ENCODE assay signal across 15 cellular contexts in genomic region chr17:75614006-75614405, GRCh38. TPM values are rescaled to one million over a fixed set of nuclear protein-coding genes. Genes with fewer than 3 reads are reported as not detected.
A peak's percentile ranks its signal among the peaks of the same experiment; 100 is the strongest.
DNase-seq lines count a peak whose midpoint lies in the region; ATAC-seq, FAIRE-seq and TF ChIP-seq lines count a peak whose summit lies in the region.
"Had no signal": no experiment of that assay in that cellular context is flagged by ENCODE, and none has a peak within 500 bp of the region (broad histone marks: within the 10 kb centered on the region; RNA-seq: fewer than 3 reads in every experiment).

No MANE protein-coding gene starts in this region.

- peaks cover 45% of the 10 kb centered on the region for H3K4me1 ChIP-seq in HepG2 (ENCODE audit: insufficient read depth, low read length)
- H3K4me1 ChIP-seq in right lobe of liver, result peaks cover 0 to 12% (median 4%) of the 10 kb centered on the region in 4 donors
- H3K4me1 ChIP-seq: parathyroid adenoma had no signal

- H3K4me3 ChIP-seq in HepG2 (replicated peaks in 1 of 3; ENCODE audit: insufficient read depth in 1 of 3, low read depth in 2 of 3, low read length in 3 of 3), result no peak overlapping the region
- no peak overlapping the region for H3K4me3 ChIP-seq in right lobe of liver
- H3K4me3 ChIP-seq in cardiac fibroblast (replicated peaks in 1 of 2; ENCODE audit: low read depth in 2 of 2, low read length in 2 of 2), result no peak overlapping the region
- H3K4me3 ChIP-seq: thoracic aorta had no signal

- no peaks in the 10 kb centered on the region for H3K79me2 ChIP-seq in HepG2 (ENCODE audit: insufficient read depth, low read length)
- H3K79me2 ChIP-seq: parathyroid adenoma had no signal

- CTCF ChIA-PET in HepG2 (lab: Yijun Ruan, JAX; ENCODE audit: low intra/inter-chr PET ratio, low total read pairs), result interaction anchor here (2.5 kb wide), 1 partner anchor 13 kb away, joined by 18 read pairs; no protein-coding TSS in a partner anchor

- TF ChIP-seq POLR2A in HepG2 (IDR thresholded peaks at IDR 0.05; ENCODE audit: insufficient read depth in 1 of 2, low read depth in 2 of 2, low read length in 2 of 2) (no peak), right lobe of liver (IDR thresholded peaks at IDR 0.05) (no peak)

- peak; percentile 60 for TF ChIP-seq RAD21 in HepG2 (CRISPR knock-in tag; IDR thresholded peaks at IDR 0.05)

- no peak for FAIRE-seq in HepG2 (lab: Jason Lieb, UNC)
- FAIRE-seq: frontal cortex had no signal

- H3K36me3 ChIP-seq in HepG2 (replicated peaks in 1 of 2; ENCODE audit: control insufficient read depth in 1 of 2, insufficient read depth in 2 of 2, low read length in 2 of 2) (no peaks in the 10 kb centered on the region), right lobe of liver (peaks cover 0 to 13% (median 0%) of the 10 kb centered on the region in 4 donors)

- H4K20me1 ChIP-seq in HepG2 (ENCODE audit: insufficient read depth, low read length), result no peaks in the 10 kb centered on the region

- H3K27ac ChIP-seq in HepG2 (ENCODE audit: extremely low read length, insufficient read depth, low read length) (no peak overlapping the region), right lobe of liver (no peak overlapping the region)
- H3K27ac ChIP-seq: parathyroid adenoma, thoracic aorta had no signal

- H3K4me3 Mint-ChIP-seq in stimulated activated memory B cell treated with anti-CD40 and anti-IgM and Interleukin-4, amounts not matched to agents 10 μg/mL and 1 μg/mL and 100 μg/mL, for 72 hours, result no peak overlapping the region
- H3K4me3 Mint-ChIP-seq in activated T-helper 1 cell treated with anti-CD3 and anti-CD28 coated beads, Interleukin-12 subunit alpha, Interleukin-12 subunit beta, Interleukin-2, Interleukin-4 antibody, amounts not matched to agents 30 ng/mL and 10 ng/mL and 1 ng/mL, durations not matched to agents 14 hours and 24 hours and 36 hours, result no peak overlapping the region
- H3K4me3 Mint-ChIP-seq: activated naive CD4-positive, alpha-beta T cell treated with anti-CD3 and anti-CD28 coated beads, Interleukin-2, amount 50 U/mL, for 24 hours had no signal

- no peak overlapping the region for H2AFZ ChIP-seq in HepG2 (ENCODE audit: low read length)
- H2AFZ ChIP-seq: parathyroid adenoma had no signal

- no TSS peak for BruUV-seq in HepG2 (replicated peaks; lab: Mats Ljungman, UMichigan)

- POLR2A ChIA-PET in HepG2 (lab: Yijun Ruan, JAX), result interaction anchor here (1.1 to 1.8 kb wide), 4 partner anchors 12 to 166 kb away, joined by 3 to 5 read pairs (median 4); no protein-coding TSS in a partner anchor

- in situ Hi-C loops in HepG2 (cut with HindIII; ENCODE audit: extremely low pct_ligation_motif_present, low pct_unique_long_range_greater_than_20kb), result loop anchor here (10.0 kb wide), 1 partner anchor 141 kb away; no protein-coding TSS in a partner anchor

- ATAC-seq in HepG2 (peak; percentile 62), right lobe of liver (no peak), GM18861 (IDR thresholded peaks at IDR 0.05; ENCODE audit: unreplicated experiment) (no peak)
- peak; percentile 21 for ATAC-seq in stimulated activated memory B cell treated with anti-CD40 and anti-IgM and Interleukin-4, amounts not matched to agents 10 μg/mL and 1 μg/mL and 100 μg/mL, for 72 hours

- intact Hi-C loops in HepG2 (cut with micrococcal nuclease; ENCODE audit: unreplicated experiment) (loop anchor here (5.0 kb wide), 1 partner anchor 138 kb away; no protein-coding TSS in a partner anchor), right lobe of liver (cut with DNase I) (no loop called here)
- intact Hi-C loops in activated T-helper 1 cell treated with anti-CD3 and anti-CD28 coated beads, Interleukin-12 subunit alpha, Interleukin-12 subunit beta, Interleukin-2, Interleukin-4 antibody, amounts not matched to agents 30 ng/mL and 10 ng/mL and 1 ng/mL, durations not matched to agents 14 hours and 24 hours and 36 hours (cut with micrococcal nuclease), result no loop called here

- H3K9me3 Mint-ChIP-seq in stimulated activated memory B cell treated with anti-CD40 and anti-IgM and Interleukin-4, amounts not matched to agents 10 μg/mL and 1 μg/mL and 100 μg/mL, for 72 hours, result no peaks in the 10 kb centered on the region
- no peaks in the 10 kb centered on the region for H3K9me3 Mint-ChIP-seq in activated T-helper 1 cell treated with anti-CD3 and anti-CD28 coated beads, Interleukin-12 subunit alpha, Interleukin-12 subunit beta, Interleukin-2, Interleukin-4 antibody, amounts not matched to agents 30 ng/mL and 10 ng/mL and 1 ng/mL, durations not matched to agents 14 hours and 24 hours and 36 hours
- H3K9me3 Mint-ChIP-seq: activated naive CD4-positive, alpha-beta T cell treated with anti-CD3 and anti-CD28 coated beads, Interleukin-2, amount 50 U/mL, for 24 hours had no signal

- DNase-seq in HepG2 (ENCODE audit: low spot score), result no peak
- DNase-seq in right lobe of liver, result no peak
- peak; percentile 37 for DNase-seq in NAMALWA (ENCODE audit: low spot score)
- no peak for DNase-seq in cardiac fibroblast (ENCODE audit: low read depth in 2 of 2)
- no peak for DNase-seq in NCI-H748 treated with DMSO at 0.1 percent for 48 hours (lab: John Stamatoyannopoulos, UW)
- no peak for DNase-seq in activated T-helper 1 cell treated with anti-CD3 and anti-CD28 coated beads, Interleukin-12 subunit alpha, Interleukin-12 subunit beta, Interleukin-2, Interleukin-4 antibody, amounts not matched to agents 30 ng/mL and 10 ng/mL and 1 ng/mL, durations not matched to agents 14 hours and 24 hours and 36 hours (ENCODE audit: low spot score)
- DNase-seq: DMS79; NCI-H2081 treated with DMSO at 0.1 percent for 48 hours; NK-92 treated with Interleukin-12 subunit alpha and Interleukin-12 subunit beta, amount 100 ng/mL, for 24 hours had no signal

- no peak overlapping the region for H3K4me2 ChIP-seq in HepG2 (ENCODE audit: low read depth, low read length)

- no peak overlapping the region for H3K9ac ChIP-seq in HepG2 (ENCODE audit: insufficient read depth, low read depth, low read length)
- H3K9ac ChIP-seq: parathyroid adenoma had no signal

- no peaks in the 10 kb centered on the region; a peak in 1 of 5 replicates for H3K27me3 ChIP-seq in HepG2 (ENCODE audit: control insufficient read depth in 1 of 2, insufficient read depth in 2 of 2, low read length in 2 of 2)
- no peaks in the 10 kb centered on the region for H3K27me3 ChIP-seq in right lobe of liver

- H3K4me1 Mint-ChIP-seq in stimulated activated memory B cell treated with anti-CD40 and anti-IgM and Interleukin-4, amounts not matched to agents 10 μg/mL and 1 μg/mL and 100 μg/mL, for 72 hours, result peaks cover 8% of the 10 kb centered on the region
- H3K4me1 Mint-ChIP-seq in activated T-helper 1 cell treated with anti-CD3 and anti-CD28 coated beads, Interleukin-12 subunit alpha, Interleukin-12 subunit beta, Interleukin-2, Interleukin-4 antibody, amounts not matched to agents 30 ng/mL and 10 ng/mL and 1 ng/mL, durations not matched to agents 14 hours and 24 hours and 36 hours (ENCODE audit: low read depth), result no peaks in the 10 kb centered on the region
- H3K4me1 Mint-ChIP-seq: activated naive CD4-positive, alpha-beta T cell treated with anti-CD3 and anti-CD28 coated beads, Interleukin-2, amount 50 U/mL, for 24 hours had no signal

- TF ChIP-seq EP300 in HepG2 (IDR thresholded peaks at IDR 0.05; ENCODE audit: low read depth in 2 of 2, low read length in 2 of 2) (no peak), HepG2 (CRISPR knock-in tag; IDR thresholded peaks at IDR 0.05; ENCODE audit: borderline replicate concordance) (no peak)

- H3K9me3 ChIP-seq in HepG2 (ENCODE audit: low read length) (no peaks in the 10 kb centered on the region), right lobe of liver (no peaks in the 10 kb centered on the region)
- H3K9me3 ChIP-seq: thoracic aorta had no signal

- H3K36me3 Mint-ChIP-seq in stimulated activated memory B cell treated with anti-CD40 and anti-IgM and Interleukin-4, amounts not matched to agents 10 μg/mL and 1 μg/mL and 100 μg/mL, for 72 hours, result no peaks in the 10 kb centered on the region
- H3K36me3 Mint-ChIP-seq in activated T-helper 1 cell treated with anti-CD3 and anti-CD28 coated beads, Interleukin-12 subunit alpha, Interleukin-12 subunit beta, Interleukin-2, Interleukin-4 antibody, amounts not matched to agents 30 ng/mL and 10 ng/mL and 1 ng/mL, durations not matched to agents 14 hours and 24 hours and 36 hours (ENCODE audit: low read depth), result no peaks in the 10 kb centered on the region
- H3K36me3 Mint-ChIP-seq: activated naive CD4-positive, alpha-beta T cell treated with anti-CD3 and anti-CD28 coated beads, Interleukin-2, amount 50 U/mL, for 24 hours had no signal

- TF ChIP-seq CTCF in HepG2 (CRISPR knock-in tag; IDR thresholded peaks at IDR 0.05) (peak; percentile 78), right lobe of liver (IDR thresholded peaks at IDR 0.05) (no peak), cardiac fibroblast (IDR thresholded peaks at IDR 0.05; ENCODE audit: low read depth, low read length) (peak; percentile 15)

- no peak overlapping the region for H3K27ac Mint-ChIP-seq in stimulated activated memory B cell treated with anti-CD40 and anti-IgM and Interleukin-4, amounts not matched to agents 10 μg/mL and 1 μg/mL and 100 μg/mL, for 72 hours
- H3K27ac Mint-ChIP-seq in activated T-helper 1 cell treated with anti-CD3 and anti-CD28 coated beads, Interleukin-12 subunit alpha, Interleukin-12 subunit beta, Interleukin-2, Interleukin-4 antibody, amounts not matched to agents 30 ng/mL and 10 ng/mL and 1 ng/mL, durations not matched to agents 14 hours and 24 hours and 36 hours, result no peak overlapping the region
- H3K27ac Mint-ChIP-seq: activated naive CD4-positive, alpha-beta T cell treated with anti-CD3 and anti-CD28 coated beads, Interleukin-2, amount 50 U/mL, for 24 hours had no signal

- no peaks in the 10 kb centered on the region for H3K27me3 Mint-ChIP-seq in stimulated activated memory B cell treated with anti-CD40 and anti-IgM and Interleukin-4, amounts not matched to agents 10 μg/mL and 1 μg/mL and 100 μg/mL, for 72 hours
- no peaks in the 10 kb centered on the region for H3K27me3 Mint-ChIP-seq in activated T-helper 1 cell treated with anti-CD3 and anti-CD28 coated beads, Interleukin-12 subunit alpha, Interleukin-12 subunit beta, Interleukin-2, Interleukin-4 antibody, amounts not matched to agents 30 ng/mL and 10 ng/mL and 1 ng/mL, durations not matched to agents 14 hours and 24 hours and 36 hours (ENCODE audit: insufficient read depth)
- H3K27me3 Mint-ChIP-seq: activated naive CD4-positive, alpha-beta T cell treated with anti-CD3 and anti-CD28 coated beads, Interleukin-2, amount 50 U/mL, for 24 hours had no signal

- WGBS in HepG2 (ENCODE audit: low lambda C conversion rate), result 72% methylated on average over 9 of the region's 12 CpGs
- WGBS in right lobe of liver (ENCODE audit: insufficient coverage, low coverage, low lambda C conversion rate, missing lambda C conversion rate), result no CpG with 5 or more reads among the region's 12 CpGs

RNA-seq across cellular contexts. Expression of gene SMIM5, which starts 19.2 kb away (rescaled TPM):
- total RNA-seq in HepG2 (2016; rRNA removed; fragmentation: Illumina TruSeq; extraction: Trizol), result not detected in 2 replicates
- not detected in 2 replicates for total RNA-seq in HepG2 (2016; cell fraction: cytosol; rRNA removed; fragmentation: Illumina TruSeq; extraction: Trizol; ENCODE audit: low read depth)
- 0.09 TPM in 1 of 2 replicates, not detected in the other for total RNA-seq in HepG2 (2016; cell fraction: insoluble cytoplasmic fraction; rRNA removed; fragmentation: Illumina TruSeq; extraction: Trizol)
- total RNA-seq in HepG2 (2016; cell fraction: membrane; rRNA removed; fragmentation: Illumina TruSeq; extraction: Trizol), result not detected in 2 replicates
- total RNA-seq in HepG2 (2016; cell fraction: nucleus; rRNA removed; fragmentation: Illumina TruSeq; extraction: Trizol), result not detected in 2 replicates
- 0.05 TPM in 1 of 2 replicates, not detected in the other for polyA plus RNA-seq in HepG2 (2011; rRNA removed)
- 0.05 TPM in 1 of 2 replicates, not detected in the other for polyA plus RNA-seq in HepG2 (2011; cell fraction: cytosol; rRNA removed)
- 0.35 and 0.80 TPM in 2 replicates for polyA plus RNA-seq in HepG2 (2011; cell fraction: nucleus; rRNA removed)
- 0.20 and 0.48 TPM in 2 replicates for polyA plus RNA-seq in HepG2 (2012)
- polyA plus RNA-seq in HepG2 (2016; cell fraction: cytosol; fragmentation: Illumina TruSeq; extraction: Trizol; ENCODE audit: low read depth), result not detected in 2 replicates
- polyA plus RNA-seq in HepG2 (2016; cell fraction: insoluble cytoplasmic fraction; fragmentation: Illumina TruSeq; extraction: Trizol; ENCODE audit: low read depth), result 0.14 TPM in 1 of 2 replicates, not detected in the other
- not detected in 2 replicates for polyA plus RNA-seq in HepG2 (2016; cell fraction: membrane; fragmentation: Illumina TruSeq; extraction: Trizol; ENCODE audit: low read depth)
- polyA plus RNA-seq in HepG2 (2016; cell fraction: nucleus; fragmentation: Illumina TruSeq; extraction: Trizol; ENCODE audit: insufficient read depth, low read depth), result not detected in 2 replicates
- polyA minus RNA-seq in HepG2 (2011; rRNA and poly(A)+ RNA removed; ENCODE audit: low replicate concordance), result not detected in 2 replicates
- not detected in 2 replicates for polyA minus RNA-seq in HepG2 (2011; cell fraction: cytosol; rRNA and poly(A)+ RNA removed)
- 0.26 TPM in 1 of 2 replicates, not detected in the other for polyA minus RNA-seq in HepG2 (2011; cell fraction: nucleus; rRNA and poly(A)+ RNA removed)
- under 1 TPM in 5 of 6 experiments, not detected in 1; 0.06 to 0.78 (median 0.29) TPM for total RNA-seq in right lobe of liver
- total RNA-seq in activated T-helper 1 cell treated with anti-CD3 and anti-CD28 coated beads, Interleukin-12 subunit alpha, Interleukin-12 subunit beta, Interleukin-2, Interleukin-4 antibody, amounts not matched to agents 30 ng/mL and 10 ng/mL and 1 ng/mL, durations not matched to agents 14 hours and 24 hours and 36 hours, result 0.05 TPM in 1 of 2 replicates, not detected in the other

RNA-seq across cellular contexts. Expression of gene MYO15B, which starts 26.4 kb away (rescaled TPM):
- total RNA-seq in HepG2 (2016; rRNA removed; fragmentation: Illumina TruSeq; extraction: Trizol) (1.9 and 2.8 TPM in 2 replicates), right lobe of liver (100 to 1,000 TPM in 1 of 6 experiments, 10 to 100 TPM in 5; 26.4 to 104 (median 52.9) TPM)
- 0.61 and 0.79 TPM in 2 replicates for total RNA-seq in HepG2 (2016; cell fraction: cytosol; rRNA removed; fragmentation: Illumina TruSeq; extraction: Trizol; ENCODE audit: low read depth)
- 1.1 and 2.7 TPM in 2 replicates for total RNA-seq in HepG2 (2016; cell fraction: insoluble cytoplasmic fraction; rRNA removed; fragmentation: Illumina TruSeq; extraction: Trizol)
- 0.83 and 1.2 TPM in 2 replicates for total RNA-seq in HepG2 (2016; cell fraction: membrane; rRNA removed; fragmentation: Illumina TruSeq; extraction: Trizol)
- total RNA-seq in HepG2 (2016; cell fraction: nucleus; rRNA removed; fragmentation: Illumina TruSeq; extraction: Trizol), result 3.0 and 3.8 TPM in 2 replicates
- polyA plus RNA-seq in HepG2 (2011; rRNA removed), result 8.1 and 11.2 TPM in 2 replicates
- 1.6 and 2.5 TPM in 2 replicates for polyA plus RNA-seq in HepG2 (2011; cell fraction: cytosol; rRNA removed)
- 122 and 144 TPM in 2 replicates for polyA plus RNA-seq in HepG2 (2011; cell fraction: nucleus; rRNA removed)
- polyA plus RNA-seq in HepG2 (2012), result 9.5 and 12.7 TPM in 2 replicates
- 0.53 and 1.00 TPM in 2 replicates for polyA plus RNA-seq in HepG2 (2016; cell fraction: cytosol; fragmentation: Illumina TruSeq; extraction: Trizol; ENCODE audit: low read depth)
- 0.63 and 1.4 TPM in 2 replicates for polyA plus RNA-seq in HepG2 (2016; cell fraction: insoluble cytoplasmic fraction; fragmentation: Illumina TruSeq; extraction: Trizol; ENCODE audit: low read depth)
- 0.49 and 0.86 TPM in 2 replicates for polyA plus RNA-seq in HepG2 (2016; cell fraction: membrane; fragmentation: Illumina TruSeq; extraction: Trizol; ENCODE audit: low read depth)
- polyA plus RNA-seq in HepG2 (2016; cell fraction: nucleus; fragmentation: Illumina TruSeq; extraction: Trizol; ENCODE audit: insufficient read depth, low read depth), result 12.0 and 13.6 TPM in 2 replicates
- 7.2 and 13.2 TPM in 2 replicates for polyA minus RNA-seq in HepG2 (2011; rRNA and poly(A)+ RNA removed; ENCODE audit: low replicate concordance)
- 3.0 and 6.8 TPM in 2 replicates for polyA minus RNA-seq in HepG2 (2011; cell fraction: cytosol; rRNA and poly(A)+ RNA removed)
- polyA minus RNA-seq in HepG2 (2011; cell fraction: nucleus; rRNA and poly(A)+ RNA removed), result 16.5 and 25.7 TPM in 2 replicates
- 16.2 and 18.1 TPM in 2 replicates for total RNA-seq in activated T-helper 1 cell treated with anti-CD3 and anti-CD28 coated beads, Interleukin-12 subunit alpha, Interleukin-12 subunit beta, Interleukin-2, Interleukin-4 antibody, amounts not matched to agents 30 ng/mL and 10 ng/mL and 1 ng/mL, durations not matched to agents 14 hours and 24 hours and 36 hours

RNA-seq across cellular contexts. Expression of gene RECQL5, which starts 52.9 kb away (rescaled TPM):
- total RNA-seq in HepG2 (2016; rRNA removed; fragmentation: Illumina TruSeq; extraction: Trizol) (17.8 and 32.0 TPM in 2 replicates), right lobe of liver (10 to 100 TPM; 13.5 to 24.8 (median 18.4) TPM)
- 38.8 and 39.2 TPM in 2 replicates for total RNA-seq in HepG2 (2016; cell fraction: cytosol; rRNA removed; fragmentation: Illumina TruSeq; extraction: Trizol; ENCODE audit: low read depth)
- 17.8 and 31.1 TPM in 2 replicates for total RNA-seq in HepG2 (2016; cell fraction: insoluble cytoplasmic fraction; rRNA removed; fragmentation: Illumina TruSeq; extraction: Trizol)
- 9.2 and 11.3 TPM in 2 replicates for total RNA-seq in HepG2 (2016; cell fraction: membrane; rRNA removed; fragmentation: Illumina TruSeq; extraction: Trizol)
- total RNA-seq in HepG2 (2016; cell fraction: nucleus; rRNA removed; fragmentation: Illumina TruSeq; extraction: Trizol), result 41.9 and 45.5 TPM in 2 replicates
- polyA plus RNA-seq in HepG2 (2011; rRNA removed), result 27.7 and 33.4 TPM in 2 replicates
- 8.7 and 11.9 TPM in 2 replicates for polyA plus RNA-seq in HepG2 (2011; cell fraction: cytosol; rRNA removed)
- polyA plus RNA-seq in HepG2 (2011; cell fraction: nucleus; rRNA removed), result 256 and 300 TPM in 2 replicates
- polyA plus RNA-seq in HepG2 (2012), result 38.2 and 41.9 TPM in 2 replicates
- 1.7 and 1.9 TPM in 2 replicates for polyA plus RNA-seq in HepG2 (2016; cell fraction: cytosol; fragmentation: Illumina TruSeq; extraction: Trizol; ENCODE audit: low read depth)
- 12.2 and 17.3 TPM in 2 replicates for polyA plus RNA-seq in HepG2 (2016; cell fraction: insoluble cytoplasmic fraction; fragmentation: Illumina TruSeq; extraction: Trizol; ENCODE audit: low read depth)
- polyA plus RNA-seq in HepG2 (2016; cell fraction: membrane; fragmentation: Illumina TruSeq; extraction: Trizol; ENCODE audit: low read depth), result 3.6 and 4.1 TPM in 2 replicates
- 112 and 116 TPM in 2 replicates for polyA plus RNA-seq in HepG2 (2016; cell fraction: nucleus; fragmentation: Illumina TruSeq; extraction: Trizol; ENCODE audit: insufficient read depth, low read depth)
- polyA minus RNA-seq in HepG2 (2011; rRNA and poly(A)+ RNA removed; ENCODE audit: low replicate concordance), result 51.0 and 71.9 TPM in 2 replicates
- 15.1 and 15.3 TPM in 2 replicates for polyA minus RNA-seq in HepG2 (2011; cell fraction: cytosol; rRNA and poly(A)+ RNA removed)
- polyA minus RNA-seq in HepG2 (2011; cell fraction: nucleus; rRNA and poly(A)+ RNA removed), result 69.1 and 72.6 TPM in 2 replicates
- total RNA-seq in activated T-helper 1 cell treated with anti-CD3 and anti-CD28 coated beads, Interleukin-12 subunit alpha, Interleukin-12 subunit beta, Interleukin-2, Interleukin-4 antibody, amounts not matched to agents 30 ng/mL and 10 ng/mL and 1 ng/mL, durations not matched to agents 14 hours and 24 hours and 36 hours, result 29.9 and 34.1 TPM in 2 replicates

RNA-seq across cellular contexts. Expression of gene SAP30BP, which starts 53.1 kb away (rescaled TPM):
- 99.4 and 109 TPM in 2 replicates for total RNA-seq in HepG2 (2016; rRNA removed; fragmentation: Illumina TruSeq; extraction: Trizol)
- 35.7 and 41.2 TPM in 2 replicates for total RNA-seq in HepG2 (2016; cell fraction: cytosol; rRNA removed; fragmentation: Illumina TruSeq; extraction: Trizol; ENCODE audit: low read depth)
- 105 and 112 TPM in 2 replicates for total RNA-seq in HepG2 (2016; cell fraction: insoluble cytoplasmic fraction; rRNA removed; fragmentation: Illumina TruSeq; extraction: Trizol)
- 35.1 and 45.2 TPM in 2 replicates for total RNA-seq in HepG2 (2016; cell fraction: membrane; rRNA removed; fragmentation: Illumina TruSeq; extraction: Trizol)
- 76.4 and 82.2 TPM in 2 replicates for total RNA-seq in HepG2 (2016; cell fraction: nucleus; rRNA removed; fragmentation: Illumina TruSeq; extraction: Trizol)
- polyA plus RNA-seq in HepG2 (2011; rRNA removed), result 67.7 and 80.1 TPM in 2 replicates
- polyA plus RNA-seq in HepG2 (2011; cell fraction: cytosol; rRNA removed), result 59.4 and 67.4 TPM in 2 replicates
- 191 and 218 TPM in 2 replicates for polyA plus RNA-seq in HepG2 (2011; cell fraction: nucleus; rRNA removed)
- polyA plus RNA-seq in HepG2 (2012), result 57.3 and 65.0 TPM in 2 replicates
- 20.2 and 20.5 TPM in 2 replicates for polyA plus RNA-seq in HepG2 (2016; cell fraction: cytosol; fragmentation: Illumina TruSeq; extraction: Trizol; ENCODE audit: low read depth)
- 110 and 119 TPM in 2 replicates for polyA plus RNA-seq in HepG2 (2016; cell fraction: insoluble cytoplasmic fraction; fragmentation: Illumina TruSeq; extraction: Trizol; ENCODE audit: low read depth)
- polyA plus RNA-seq in HepG2 (2016; cell fraction: membrane; fragmentation: Illumina TruSeq; extraction: Trizol; ENCODE audit: low read depth), result 27.8 and 32.7 TPM in 2 replicates
- polyA plus RNA-seq in HepG2 (2016; cell fraction: nucleus; fragmentation: Illumina TruSeq; extraction: Trizol; ENCODE audit: insufficient read depth, low read depth), result 131 and 143 TPM in 2 replicates
- polyA minus RNA-seq in HepG2 (2011; rRNA and poly(A)+ RNA removed; ENCODE audit: low replicate concordance), result 42.3 and 45.2 TPM in 2 replicates
- 17.6 and 28.8 TPM in 2 replicates for polyA minus RNA-seq in HepG2 (2011; cell fraction: cytosol; rRNA and poly(A)+ RNA removed)
- 90.4 and 101 TPM in 2 replicates for polyA minus RNA-seq in HepG2 (2011; cell fraction: nucleus; rRNA and poly(A)+ RNA removed)
- total RNA-seq in right lobe of liver, result 10 to 100 TPM; 24.0 to 36.0 (median 27.0) TPM
- 113 and 117 TPM in 2 replicates for total RNA-seq in activated T-helper 1 cell treated with anti-CD3 and anti-CD28 coated beads, Interleukin-12 subunit alpha, Interleukin-12 subunit beta, Interleukin-2, Interleukin-4 antibody, amounts not matched to agents 30 ng/mL and 10 ng/mL and 1 ng/mL, durations not matched to agents 14 hours and 24 hours and 36 hours

Comparison
In these comparisons a context has a peak if more than half of its experiments do, and no peak if none do; other contexts are left out.
1. ATAC-seq: peak in HepG2 (single experiment) and stimulated activated memory B cell treated with anti-CD40 and anti-IgM and Interleukin-4, amounts not matched to agents 10 μg/mL and 1 μg/mL and 100 μg/mL, for 72 hours (single experiment); none in right lobe of liver (0 of 4) and GM18861 (single experiment).
2. CTCF ChIP-seq: peak in HepG2 (single experiment) and cardiac fibroblast (single experiment); none in right lobe of liver (0 of 4).